8 cellular contexts compared by ENCODE assay signal in genomic region chr17:2050246-2050866, GRCh38. TPM values are rescaled to one million over a fixed set of nuclear protein-coding genes. Genes with fewer than 3 reads are reported as not detected.
A peak's percentile ranks its signal among the peaks of the same experiment; 100 is the strongest.
DNase-seq lines count a peak whose midpoint lies in the region; ATAC-seq and TF ChIP-seq lines count a peak whose summit lies in the region.

No MANE protein-coding gene starts in this region.

- H3K27me3 ChIP-seq in rectal smooth muscle tissue (ENCODE audit: control insufficient read depth, insufficient read depth, low read length) = peaks cover 3% of the 10 kb centered on the region

- H3K4me1 ChIP-seq in rectal smooth muscle tissue (ENCODE audit: control insufficient read depth, insufficient read depth, low read length) = peaks cover 5% of the 10 kb centered on the region

- no peak for TF ChIP-seq CTCF in CD14-positive monocyte (IDR thresholded peaks at IDR 0.05)

- peak overlapping the region; percentile 54 for H3K4me3 ChIP-seq in rectal smooth muscle tissue (ENCODE audit: low read length)

- H3K9me3 Mint-ChIP-seq in activated naive CD8-positive, alpha-beta T cell treated with anti-CD3 and anti-CD28 coated beads, Interleukin-2, amount 50 U/mL, for 24 hours = no peaks in the 10 kb centered on the region
- H3K9me3 Mint-ChIP-seq in CD14-positive monocyte = peaks cover 0 to 22% (median 7%) of the 10 kb centered on the region in 7 donors

- H3K4me1 Mint-ChIP-seq in activated naive CD8-positive, alpha-beta T cell treated with anti-CD3 and anti-CD28 coated beads, Interleukin-2, amount 50 U/mL, for 24 hours = peaks cover 30% of the 10 kb centered on the region
- peaks cover 28% of the 10 kb centered on the region for H3K4me1 Mint-ChIP-seq in CD14-positive monocyte

- H3K36me3 ChIP-seq in rectal smooth muscle tissue (ENCODE audit: control insufficient read depth, insufficient read depth, low read length) = no peaks in the 10 kb centered on the region

- no peak overlapping the region for H3K27ac ChIP-seq in rectal smooth muscle tissue (ENCODE audit: low read depth, low read length)

- DNase-seq in NCI-H1417 (lab: John Stamatoyannopoulos, UW) (peak; percentile 69 to 84 (median 81)), NCI-H1417 treated with DMSO at 0.1 percent for 48 hours (lab: John Stamatoyannopoulos, UW) (no peak), SHP77 (lab: John Stamatoyannopoulos, UW) (peak; percentile 63 to 70), left ventricle myocardium superior (peak; percentile 81), CD14-positive monocyte (ENCODE audit: low spot score) (no peak)
- DNase-seq in activated naive CD8-positive, alpha-beta T cell treated with anti-CD3 and anti-CD28 coated beads, Interleukin-2, amount 50 U/mL, for 24 hours = peak; percentile 75

- intact Hi-C loops in left ventricle myocardium superior (cut with micrococcal nuclease) = loop anchor here (5.0 kb wide), 1 partner anchor 192 kb away; no protein-coding TSS in a partner anchor
- intact Hi-C loops in CD14-positive monocyte (cut with micrococcal nuclease) = loop anchor here (5.0 to 10.0 kb wide), 3 partner anchors 104 to 302 kb away; no protein-coding TSS in a partner anchor

- no peak overlapping the region for H3K4me3 Mint-ChIP-seq in activated naive CD8-positive, alpha-beta T cell treated with anti-CD3 and anti-CD28 coated beads, Interleukin-2, amount 50 U/mL, for 24 hours
- H3K4me3 Mint-ChIP-seq in CD14-positive monocyte = no peak overlapping the region

- ATAC-seq in HG03432 (IDR thresholded peaks at IDR 0.05; ENCODE audit: unreplicated experiment) = peak; percentile 22
- no peak for ATAC-seq in activated naive CD8-positive, alpha-beta T cell treated with anti-CD3 and anti-CD28 coated beads, Interleukin-2, amount 50 U/mL, for 24 hours
- ATAC-seq in left ventricle myocardium superior = peak; percentile 39

- no peak overlapping the region for H3K9ac ChIP-seq in rectal smooth muscle tissue (ENCODE audit: low read length)

- H3K27me3 Mint-ChIP-seq in activated naive CD8-positive, alpha-beta T cell treated with anti-CD3 and anti-CD28 coated beads, Interleukin-2, amount 50 U/mL, for 24 hours = peaks cover 26% of the 10 kb centered on the region
- H3K27me3 Mint-ChIP-seq in CD14-positive monocyte (ENCODE audit: low read depth in 3 of 3) = peaks cover 45 to 68% (median 57%) of the 10 kb centered on the region in 3 donors

- peaks cover 2% of the 10 kb centered on the region for H3K36me3 Mint-ChIP-seq in activated naive CD8-positive, alpha-beta T cell treated with anti-CD3 and anti-CD28 coated beads, Interleukin-2, amount 50 U/mL, for 24 hours (ENCODE audit: low read depth)
- no peaks in the 10 kb centered on the region for H3K36me3 Mint-ChIP-seq in CD14-positive monocyte

- H3K27ac Mint-ChIP-seq in activated naive CD8-positive, alpha-beta T cell treated with anti-CD3 and anti-CD28 coated beads, Interleukin-2, amount 50 U/mL, for 24 hours = no peak overlapping the region
- no peak overlapping the region for H3K27ac Mint-ChIP-seq in CD14-positive monocyte

RNA-seq across cellular contexts. Expression of gene HIC1, which starts 4.5 kb away (rescaled TPM):
- total RNA-seq in left ventricle myocardium superior = 19.0 TPM
- polyA plus RNA-seq in CD14-positive monocyte = under 1 TPM; 0.13 to 0.30 TPM

RNA-seq across cellular contexts. Expression of gene OVCA2, which starts 8.5 kb away (rescaled TPM):
- total RNA-seq in left ventricle myocardium superior = 14.4 TPM
- polyA plus RNA-seq in CD14-positive monocyte = 10 to 100 TPM; 69.1 to 94.9 TPM

RNA-seq across cellular contexts. Expression of gene DPH1, which starts 20.4 kb away (rescaled TPM):
- total RNA-seq in left ventricle myocardium superior = 28.9 TPM
- polyA plus RNA-seq in CD14-positive monocyte = 1 to 10 TPM; 7.5 to 9.3 TPM

RNA-seq across cellular contexts. Expression of gene RTN4RL1, which starts 25.2 kb away (rescaled TPM):
- 1.9 TPM for total RNA-seq in left ventricle myocardium superior
- polyA plus RNA-seq in CD14-positive monocyte = under 1 TPM; 0.11 to 0.29 TPM

Comparison
In these comparisons a context has a peak if more than half of its experiments do, and no peak if none do; other contexts are left out.
1. DNase-seq: peak in NCI-H1417 (3 of 3), SHP77 (2 of 2), activated naive CD8-positive, alpha-beta T cell treated with anti-CD3 and anti-CD28 coated beads, Interleukin-2, amount 50 U/mL, for 24 hours (single experiment) and left ventricle myocardium superior (single experiment); none in NCI-H1417 treated with DMSO at 0.1 percent for 48 hours (single experiment) and CD14-positive monocyte (single experiment).